In the genomic region with DNA sequence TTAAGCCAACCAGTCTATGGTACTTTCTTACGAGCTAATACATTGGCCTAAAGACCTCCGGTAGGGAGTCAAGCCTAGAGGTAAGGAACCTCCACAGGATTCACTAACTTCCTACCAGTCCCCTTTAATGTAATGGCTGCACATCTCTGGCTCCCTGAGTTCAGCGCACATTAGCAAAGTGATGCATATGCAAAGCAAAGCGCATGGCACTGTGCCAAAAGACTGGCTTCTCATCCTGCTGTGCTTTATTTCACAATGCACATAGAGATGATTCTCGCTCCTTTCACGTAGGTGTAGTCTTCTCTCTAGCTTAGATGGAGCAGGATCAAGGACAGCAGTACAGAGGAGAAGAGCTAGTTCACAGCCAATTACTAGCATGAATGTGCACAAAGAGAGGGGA, we compare ENCODE assay signal across 1 cellular context.
TF ChIP-seq lines count a peak whose summit lies in the region.

No MANE protein-coding gene starts in this region.

TF ChIP-seq in WTC11, 78 proteins besides CTCF, POLR2A, EP300 and RAD21 (continued from another document):
- TF ChIP-seq, protein P1, sequence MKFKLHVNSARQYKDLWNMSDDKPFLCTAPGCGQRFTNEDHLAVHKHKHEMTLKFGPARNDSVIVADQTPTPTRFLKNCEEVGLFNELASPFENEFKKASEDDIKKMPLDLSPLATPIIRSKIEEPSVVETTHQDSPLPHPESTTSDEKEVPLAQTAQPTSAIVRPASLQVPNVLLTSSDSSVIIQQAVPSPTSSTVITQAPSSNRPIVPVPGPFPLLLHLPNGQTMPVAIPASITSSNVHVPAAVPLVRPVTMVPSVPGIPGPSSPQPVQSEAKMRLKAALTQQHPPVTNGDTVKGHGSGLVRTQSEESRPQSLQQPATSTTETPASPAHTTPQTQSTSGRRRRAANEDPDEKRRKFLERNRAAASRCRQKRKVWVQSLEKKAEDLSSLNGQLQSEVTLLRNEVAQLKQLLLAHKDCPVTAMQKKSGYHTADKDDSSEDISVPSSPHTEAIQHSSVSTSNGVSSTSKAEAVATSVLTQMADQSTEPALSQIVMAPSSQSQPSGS (CRISPR knock-in tag; IDR thresholded peaks at IDR 0.05; ENCODE audit: borderline replicate concordance, low read depth), result no peak
TF ChIP-seq in WTC11: peak in this region for 0.
